14 cellular contexts compared by ENCODE assay signal in the genomic region with DNA sequence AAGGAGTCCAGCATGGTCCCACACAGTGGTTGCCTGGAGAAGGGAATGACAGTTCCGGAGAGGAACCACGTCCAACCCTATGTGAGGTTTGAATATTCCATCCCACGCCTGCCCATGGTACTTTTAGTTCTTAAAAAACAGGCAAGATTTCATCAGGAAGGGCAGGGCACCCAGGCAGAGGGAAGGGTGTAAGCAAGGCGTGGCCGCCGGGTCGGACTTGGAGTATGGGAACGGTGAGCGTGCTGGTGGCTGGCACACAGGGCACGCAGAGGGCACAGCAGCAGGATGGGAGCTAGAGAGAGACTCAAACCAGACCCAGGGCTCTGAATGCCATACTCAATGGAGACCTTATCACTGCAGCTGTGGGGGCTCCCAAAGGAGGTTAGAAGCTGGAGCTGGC. TPM values are rescaled to one million over a fixed set of nuclear protein-coding genes. Genes with fewer than 3 reads are reported as not detected.
DNase-seq lines count a peak whose midpoint lies in the region; ATAC-seq and TF ChIP-seq lines count a peak whose summit lies in the region.
"Had no signal": no experiment of that assay in that cellular context is flagged by ENCODE, and none has a peak within 500 bp of the region (broad histone marks: within the 10 kb centered on the region; RNA-seq: fewer than 3 reads in every experiment).

No MANE protein-coding gene starts in this region.

- H3K27me3 Mint-ChIP-seq in T-helper 17 cell: no peaks in the 10 kb centered on the region
- no peaks in the 10 kb centered on the region for H3K27me3 Mint-ChIP-seq in natural killer cell treated with Interleukin-12 subunit alpha and Interleukin-12 subunit beta and Interleukin-15 and Interleukin-18, amount 100 ng/mL, for 72 hours
- H3K27me3 Mint-ChIP-seq: activated naive CD4-positive, alpha-beta T cell treated with anti-CD3 and anti-CD28 coated beads, Interleukin-2, amount 50 U/mL, for 24 hours had no signal

- no peak overlapping the region for H3K4me3 ChIP-seq in tibial artery

- DNase-seq in T-helper 17 cell (no peak), tibial artery (peak; percentile 76 to 81), COR-L47 (lab: John Stamatoyannopoulos, UW) (no peak), KG1 (lab: John Stamatoyannopoulos, UW) (no peak), GM03348 (ENCODE audit: low spot score) (no peak)
- DNase-seq in natural killer cell treated with Interleukin-12 subunit alpha and Interleukin-12 subunit beta and Interleukin-15 and Interleukin-18, amount 100 ng/mL, for 72 hours (ENCODE audit: low spot score): no peak
- DNase-seq: activated CD4-positive, CD25-positive, alpha-beta regulatory T cell treated with anti-CD3 and anti-CD28 coated beads, Interleukin-2, amount 50 U/mL, for 72 hours; islet precursor cell; KBM-7; NCI-H2107; RPMI8226 had no signal

- H3K4me1 Mint-ChIP-seq in T-helper 17 cell: peaks cover 73% of the 10 kb centered on the region
- peaks cover 56 to 72% of the 10 kb centered on the region in 2 donors for H3K4me1 Mint-ChIP-seq in natural killer cell treated with Interleukin-12 subunit alpha and Interleukin-12 subunit beta and Interleukin-15 and Interleukin-18, amount 100 ng/mL, for 72 hours (ENCODE audit: low read depth in 2 of 2)

- no peak for ATAC-seq in T-helper 17 cell
- peak; percentile 91 for ATAC-seq in esophagus mucosa
- ATAC-seq in natural killer cell treated with Interleukin-12 subunit alpha and Interleukin-12 subunit beta and Interleukin-15 and Interleukin-18, amount 100 ng/mL, for 72 hours: no peak
- ATAC-seq in HG03432 (IDR thresholded peaks at IDR 0.05; ENCODE audit: unreplicated experiment): no peak

- peaks cover 0 to 41% (median 15%) of the 10 kb centered on the region in 4 donors for H3K4me1 ChIP-seq in tibial artery

- H3K36me3 ChIP-seq in tibial artery: peaks cover 0 to 17% (median 0%) of the 10 kb centered on the region in 3 donors

- peaks cover 3% of the 10 kb centered on the region for H3K36me3 Mint-ChIP-seq in T-helper 17 cell (ENCODE audit: low read depth)
- no peaks in the 10 kb centered on the region for H3K36me3 Mint-ChIP-seq in natural killer cell treated with Interleukin-12 subunit alpha and Interleukin-12 subunit beta and Interleukin-15 and Interleukin-18, amount 100 ng/mL, for 72 hours
- H3K36me3 Mint-ChIP-seq: activated naive CD4-positive, alpha-beta T cell treated with anti-CD3 and anti-CD28 coated beads, Interleukin-2, amount 50 U/mL, for 24 hours had no signal

- H3K27ac ChIP-seq in tibial artery: peak overlapping the region; percentile 25 to 27

- peak overlapping the region; percentile 77 for H3K4me3 Mint-ChIP-seq in T-helper 17 cell
- no peak overlapping the region for H3K4me3 Mint-ChIP-seq in natural killer cell treated with Interleukin-12 subunit alpha and Interleukin-12 subunit beta and Interleukin-15 and Interleukin-18, amount 100 ng/mL, for 72 hours
- H3K4me3 Mint-ChIP-seq: activated naive CD4-positive, alpha-beta T cell treated with anti-CD3 and anti-CD28 coated beads, Interleukin-2, amount 50 U/mL, for 24 hours had no signal

- intact Hi-C loops in tibial artery (cut with DNase I; ENCODE audit: low total_unique reads): no loop called here

- H3K27ac Mint-ChIP-seq in T-helper 17 cell: peak overlapping the region; percentile 100
- peak overlapping the region; percentile 83 to 84 for H3K27ac Mint-ChIP-seq in natural killer cell treated with Interleukin-12 subunit alpha and Interleukin-12 subunit beta and Interleukin-15 and Interleukin-18, amount 100 ng/mL, for 72 hours
- H3K27ac Mint-ChIP-seq: activated naive CD4-positive, alpha-beta T cell treated with anti-CD3 and anti-CD28 coated beads, Interleukin-2, amount 50 U/mL, for 24 hours had no signal

- TF ChIP-seq CTCF in tibial artery (IDR thresholded peaks at IDR 0.05): no peak

- H3K9me3 Mint-ChIP-seq in natural killer cell treated with Interleukin-12 subunit alpha and Interleukin-12 subunit beta and Interleukin-15 and Interleukin-18, amount 100 ng/mL, for 72 hours: no peaks in the 10 kb centered on the region
- H3K9me3 Mint-ChIP-seq: activated naive CD4-positive, alpha-beta T cell treated with anti-CD3 and anti-CD28 coated beads, Interleukin-2, amount 50 U/mL, for 24 hours had no signal

- H3K9me3 ChIP-seq in T-helper 17 cell (ENCODE audit: control insufficient read depth, low read length, poor library complexity, severe bottlenecking): no peaks in the 10 kb centered on the region
- H3K9me3 ChIP-seq in tibial artery: no peaks in the 10 kb centered on the region

- H3K27me3 ChIP-seq in tibial artery: no peaks in the 10 kb centered on the region

RNA-seq across cellular contexts. Expression of gene FAM53B, which starts 34.3 kb away (rescaled TPM):
- total RNA-seq in T-helper 17 cell (10 to 100 TPM; 68.5 to 69.2 TPM), esophagus mucosa (24.9 TPM)
- total RNA-seq in natural killer cell treated with Interleukin-12 subunit alpha and Interleukin-12 subunit beta and Interleukin-15 and Interleukin-18, amount 100 ng/mL, for 72 hours: 10 to 100 TPM; 16.6 to 21.8 TPM

Comparison
In these comparisons a context has a peak if more than half of its experiments do, and no peak if none do; other contexts are left out.
1. DNase-seq: peak in tibial artery (2 of 2); none in T-helper 17 cell (0 of 3), natural killer cell treated with Interleukin-12 subunit alpha and Interleukin-12 subunit beta and Interleukin-15 and Interleukin-18, amount 100 ng/mL, for 72 hours (single experiment), COR-L47 (single experiment), KG1 (single experiment) and GM03348 (single experiment).